In genomic region chr6:119096683-119097310, GRCh38 we compare ENCODE assay signal across 13 cellular contexts. TPM values are rescaled to one million over a fixed set of nuclear protein-coding genes. Genes with fewer than 3 reads are reported as not detected.
DNase-seq lines count a peak whose midpoint lies in the region; TF ChIP-seq lines count a peak whose summit lies in the region.
"Had no signal": no experiment of that assay in that cellular context is flagged by ENCODE, and none has a peak within 500 bp of the region (broad histone marks: within the 10 kb centered on the region; RNA-seq: fewer than 3 reads in every experiment).

No MANE protein-coding gene starts in this region.

- H4K91ac ChIP-seq in H9 (ENCODE audit: insufficient read length, low read depth, low read length) = no peak overlapping the region

- H3K4me1 Mint-ChIP-seq in H9 = peaks cover 5 to 9% of the 10 kb centered on the region in 2 experiments; a peak in 3 of 4 replicates

- H3K27me3 Mint-ChIP-seq in H9 (ENCODE audit: low read depth) = no peaks in the 10 kb centered on the region

- peak; percentile 31 for DNase-seq in G401 (ENCODE audit: low spot score)
- DNase-seq in brain microvascular endothelial cell = peak; percentile 5
- DNase-seq in right atrium auricular region (ENCODE audit: low spot score) = peak; percentile 86
- DNase-seq in posterior cingulate gyrus = peak; percentile 28 to 85 (median 48)
- no peak for DNase-seq in activated CD8-positive, alpha-beta memory T cell treated with anti-CD3 and anti-CD28 coated beads for 24 hours
- DNase-seq in dedifferentiated amniotic fluid mesenchymal stem cell (ENCODE audit: extremely low spot score) = no peak
- no peak for DNase-seq in DMS79 (lab: John Stamatoyannopoulos, UW)
- DNase-seq in H9 = no peak
- DNase-seq: activated T-cell treated with anti-CD3 and anti-CD28 coated beads, Interleukin-2, amount 50 U/mL, for 1 hour; Caco-2; NCI-H1048; stimulated activated CD4-positive, alpha-beta T cell treated with anti-CD3 and anti-CD28 coated beads, Interleukin-15, amount 100 ng/mL, for 24 hours had no signal

- H3K27ac Mint-ChIP-seq in H9 = no peak overlapping the region

- H3K27ac ChIP-seq in brain microvascular endothelial cell (no peak overlapping the region), right atrium auricular region (peak overlapping the region in 1 of 2 donors; percentile 43), H9 (ENCODE audit: insufficient read length, low read depth, low read length) (no peak overlapping the region)
- H3K27ac ChIP-seq: SJSA1 had no signal

- H3K4me3 Mint-ChIP-seq in H9 = no peak overlapping the region; a peak in 1 of 5 replicates

- no peak overlapping the region for H2AFZ ChIP-seq in H9 (ENCODE audit: low read length)

- H4K5ac ChIP-seq in H9 (ENCODE audit: insufficient read length, low read depth, low read length) = no peak overlapping the region

- H3K4me1 ChIP-seq in right atrium auricular region (peaks cover 0 to 6% of the 10 kb centered on the region in 2 donors), H9 (ENCODE audit: insufficient read depth, low read length) (peaks cover 3% of the 10 kb centered on the region; the same call in 1 of the 2 replicates)
- H3K4me1 ChIP-seq: Caco-2, SJSA1 had no signal

- H4K8ac ChIP-seq in H9 (replicated peaks; ENCODE audit: insufficient read length, low read depth, low read length) = no peak overlapping the region

- H2AK5ac ChIP-seq in H9 (ENCODE audit: insufficient read length, low read length) = no peak overlapping the region

- no peak overlapping the region for H3K18ac ChIP-seq in H9 (ENCODE audit: insufficient read length, low read depth, low read length)

- no peak overlapping the region for H3K9ac ChIP-seq in H9 (ENCODE audit: extremely low read depth, insufficient read length, low read length)

- in situ Hi-C loops in G401 (cut with HindIII; ENCODE audit: low sequenced_read_pairs) (no loop called here), brain microvascular endothelial cell (cut with HindIII; ENCODE audit: low pct_ligation_motif_present, low sequenced_read_pairs) (no loop called here)

- H3T11ph ChIP-seq in H9 (ENCODE audit: low read length) = no peak overlapping the region

- H2BK12ac ChIP-seq in H9 (ENCODE audit: insufficient read length, low read depth, low read length) = no peak overlapping the region

- H2BK5ac ChIP-seq in H9 (ENCODE audit: insufficient read length, low read length) = no peak overlapping the region

- H4K20me1 ChIP-seq in H9 (ENCODE audit: control insufficient read depth, insufficient read depth, insufficient read length) = no peaks in the 10 kb centered on the region

- no peaks in the 10 kb centered on the region for H3K9me3 Mint-ChIP-seq in H9

- H3K27me3 ChIP-seq in brain microvascular endothelial cell (replicated peaks) (no peaks in the 10 kb centered on the region), right atrium auricular region (no peaks in the 10 kb centered on the region), H9 (ENCODE audit: insufficient read depth, low read length) (no peaks in the 10 kb centered on the region)
- H3K27me3 ChIP-seq: SJSA1 had no signal

- intact Hi-C loops in posterior cingulate gyrus (cut with DNase I) = no loop called here

- H3K4ac ChIP-seq in H9 (ENCODE audit: low read depth, low read length) = no peak overlapping the region

- no peak overlapping the region for H2BK120ac ChIP-seq in H9 (ENCODE audit: low read depth, low read length, poor library complexity, severe bottlenecking)

- H3K36me3 ChIP-seq in brain microvascular endothelial cell (replicated peaks) = no peaks in the 10 kb centered on the region
- H3K36me3 ChIP-seq in right atrium auricular region = no peaks in the 10 kb centered on the region
- H3K36me3 ChIP-seq: SJSA1 had no signal

- no peak overlapping the region for H3K23ac ChIP-seq in H9 (ENCODE audit: insufficient read length, low read depth, low read length)

- H3K9me3 ChIP-seq in right atrium auricular region (no peaks in the 10 kb centered on the region), H9 (ENCODE audit: control insufficient read depth, low read depth, low read length) (no peaks in the 10 kb centered on the region)
- H3K9me3 ChIP-seq: Caco-2, SJSA1 had no signal

- H3K79me2 ChIP-seq in H9 (ENCODE audit: insufficient read depth, low read length) = no peaks in the 10 kb centered on the region

- no peak for TF ChIP-seq CTCF in brain microvascular endothelial cell (IDR thresholded peaks at IDR 0.05; ENCODE audit: low read depth, low read length, missing control alignments)
- TF ChIP-seq CTCF in right atrium auricular region (IDR thresholded peaks at IDR 0.05) = no peak
- no peak for TF ChIP-seq CTCF in H9 (conservative IDR thresholded peaks at IDR 0.05)

- no peak overlapping the region for H2BK15ac ChIP-seq in H9 (ENCODE audit: low read depth, low read length)

- H3K56ac ChIP-seq in H9 (ENCODE audit: insufficient read length, low read depth, low read length) = no peak overlapping the region

- H3K4me3 ChIP-seq in brain microvascular endothelial cell (ENCODE audit: low read depth, low read length) = no peak overlapping the region
- H3K4me3 ChIP-seq in right atrium auricular region = no peak overlapping the region
- H3K4me3 ChIP-seq: SJSA1 had no signal

- no peak overlapping the region for H3K4me2 ChIP-seq in H9 (ENCODE audit: insufficient read depth, insufficient read length, low read length)

- no peak overlapping the region for H2BK20ac ChIP-seq in H9 (ENCODE audit: low read depth, low read length, poor library complexity, severe bottlenecking)

- no peak overlapping the region for H3K14ac ChIP-seq in H9 (ENCODE audit: insufficient read depth, low read length)

- H3K36me3 Mint-ChIP-seq in H9 (ENCODE audit: insufficient read depth in 1 of 3, low read depth in 3 of 3) = no peaks in the 10 kb centered on the region

- H3K79me1 ChIP-seq in H9 (ENCODE audit: insufficient read depth, low read depth, low read length, poor library complexity, severe bottlenecking) = no peaks in the 10 kb centered on the region

- no peaks in the 10 kb centered on the region for H3K23me2 ChIP-seq in H9 (ENCODE audit: insufficient read length, low read depth, low read length, poor library complexity, severe bottlenecking)

- no CpG with 5 or more reads among the region's 5 CpGs for WGBS in H9 (ENCODE audit: extremely low coverage, insufficient read length, low lambda C conversion rate)

RNA-seq across cellular contexts. Expression of gene FAM184A, which starts 18.3 kb away (rescaled TPM):
- 0.07 TPM in 1 of 2 replicates, not detected in the other for total RNA-seq in G401 (2014; rRNA removed; shearing (Covaris generic))
- total RNA-seq in right atrium auricular region (1 to 10 TPM; 1.3 to 2.2 TPM), H9 (2021) (10.4 and 11.4 TPM in 2 replicates)
- total RNA-seq: SJSA1 had no signal

Comparison
In these comparisons a context has a peak if more than half of its experiments do, and no peak if none do; other contexts are left out.
1. DNase-seq: peak in G401 (single experiment), brain microvascular endothelial cell (single experiment), right atrium auricular region (single experiment) and posterior cingulate gyrus (10 of 10); none in activated CD8-positive, alpha-beta memory T cell treated with anti-CD3 and anti-CD28 coated beads for 24 hours (single experiment), dedifferentiated amniotic fluid mesenchymal stem cell (single experiment), DMS79 (single experiment) and H9 (single experiment).